Comparison of ENCODE assay signal across 2 cellular contexts in the genomic region with DNA sequence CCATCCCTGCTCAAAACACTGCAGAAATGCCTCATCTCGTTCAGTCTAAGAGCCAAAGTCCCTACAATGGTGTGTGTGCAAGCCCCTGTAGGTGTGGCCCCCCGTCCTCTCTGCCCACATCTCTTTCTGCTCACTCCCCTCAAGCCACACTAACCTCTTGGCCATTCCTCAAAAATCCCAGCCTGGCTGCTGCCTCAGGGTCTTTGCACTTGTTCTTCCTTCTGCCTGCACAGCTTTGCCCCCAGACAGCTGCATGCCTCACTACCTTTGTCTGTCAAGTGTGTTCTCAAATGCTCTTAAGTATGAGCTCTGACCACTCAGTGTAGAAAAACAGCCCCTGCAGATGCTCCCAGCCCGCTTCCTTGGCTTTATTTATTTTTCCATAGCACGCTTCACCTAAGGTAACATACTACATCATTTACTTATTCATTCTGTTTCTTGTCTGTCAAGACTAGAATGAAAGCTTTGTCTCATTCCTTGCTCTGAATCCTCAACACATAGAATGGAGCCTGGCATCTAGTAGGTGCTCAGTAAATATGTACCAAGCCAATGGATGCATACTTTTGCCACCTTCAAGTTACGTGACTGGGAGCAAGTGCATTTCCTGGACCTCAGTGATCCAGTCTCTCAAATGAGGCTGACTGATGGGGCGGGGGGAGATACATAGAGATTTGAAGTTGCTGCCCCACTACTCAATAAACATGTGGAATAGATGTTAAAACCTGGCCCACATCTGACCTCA.
TF ChIP-seq lines count a peak whose summit lies in the region.

No MANE protein-coding gene starts in this region.

TF ChIP-seq in A549, 52 proteins besides CTCF, POLR2A, EP300 and RAD21:
- TF ChIP-seq PBX3 (IDR thresholded peaks at IDR 0.05) (no peak), KDM5A (IDR thresholded peaks at IDR 0.05) (no peak), MAX (IDR thresholded peaks at IDR 0.05) (no peak)
TF ChIP-seq in A549: peak in this region for 0.

TF ChIP-seq in HEK293, 187 proteins besides CTCF, POLR2A, EP300 and RAD21:
- TF ChIP-seq ZNF521 (tag by site-specific recombination; IDR thresholded peaks at IDR 0.05) (no peak), ZNF354C (tag by site-specific recombination; IDR thresholded peaks at IDR 0.05; ENCODE audit: borderline replicate concordance, low read depth) (no peak), ZNF423 (tag by site-specific recombination; IDR thresholded peaks at IDR 0.05) (no peak), ZNF623 (tag by site-specific recombination; IDR thresholded peaks at IDR 0.05) (peak; percentile 90), GLI4 (tag by site-specific recombination; IDR thresholded peaks at IDR 0.05) (no peak), EGR2 (tag by site-specific recombination; IDR thresholded peaks at IDR 0.05; ENCODE audit: low read depth) (no peak), IKZF3 (tag by site-specific recombination; IDR thresholded peaks at IDR 0.05) (no peak), ZNF664 (tag by site-specific recombination; IDR thresholded peaks at IDR 0.05) (peak; percentile 97)
